23 cellular contexts compared by ENCODE assay signal in the genomic region with DNA sequence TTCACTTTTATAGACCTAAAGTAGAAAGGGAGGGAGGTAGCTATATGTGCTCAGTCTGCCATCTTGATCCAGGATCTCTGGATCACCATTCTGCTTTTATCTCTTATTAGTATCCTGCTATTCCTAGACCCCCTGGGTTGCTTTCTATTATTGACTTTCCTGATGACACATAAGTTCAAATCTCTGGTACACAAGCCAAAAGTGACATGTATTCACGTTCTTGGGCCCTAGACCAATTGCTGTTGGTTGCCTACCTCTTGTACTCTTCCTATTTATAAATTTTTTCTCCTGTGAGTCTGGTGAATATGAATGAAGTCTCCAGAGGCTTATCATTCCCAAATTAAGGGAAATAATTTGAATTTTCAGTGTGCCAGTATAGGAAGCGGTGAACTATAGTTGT.
"Had no signal": no experiment of that assay in that cellular context is flagged by ENCODE, and none has a peak within 500 bp of the region (broad histone marks: within the 10 kb centered on the region; RNA-seq: fewer than 3 reads in every experiment).

No MANE protein-coding gene starts in this region.

- H3K27me3 Mint-ChIP-seq: dendritic cell treated with granulocyte-macrophage colony-stimulating factor and Interleukin-4, amounts not matched to agents 40 ng/mL and 50 ng/mL, for 4 days; effector memory CD8-positive, alpha-beta T cell had no signal

- H3K36me3 ChIP-seq: colonic mucosa had no signal

- DNase-seq: colonic mucosa; cortex of kidney; dermis blood vessel endothelial cell; dorsolateral prefrontal cortex; effector CD4-positive, alpha-beta T cell; effector memory CD4-positive, alpha-beta T cell; effector memory CD8-positive, alpha-beta T cell; endodermal cell; erythroblast; esophagus squamous epithelium; foreskin fibroblast; foreskin keratinocyte; foreskin melanocyte; gastrocnemius medialis; glutamatergic neuron; head of caudate nucleus; heart left ventricle; heart right ventricle had no signal

- H3K27me3 ChIP-seq: colonic mucosa, dorsolateral prefrontal cortex, esophagus muscularis mucosa, esophagus squamous epithelium, foreskin keratinocyte, gastrocnemius medialis, gastroesophageal sphincter, heart left ventricle, heart right ventricle had no signal

- H3K4me3 ChIP-seq: colonic mucosa, coronary artery, dorsolateral prefrontal cortex, esophagus muscularis mucosa, esophagus squamous epithelium, gastrocnemius medialis, gastroesophageal sphincter, heart left ventricle, heart right ventricle had no signal

- H3K27ac ChIP-seq: colonic mucosa, coronary artery, dorsolateral prefrontal cortex, epithelial cell of prostate, esophagus muscularis mucosa, esophagus squamous epithelium, foreskin keratinocyte, gastrocnemius medialis, gastroesophageal sphincter, heart left ventricle, heart right ventricle had no signal

- H3K4me3 Mint-ChIP-seq: dendritic cell treated with granulocyte-macrophage colony-stimulating factor and Interleukin-4, amounts not matched to agents 40 ng/mL and 50 ng/mL, for 4 days; effector memory CD8-positive, alpha-beta T cell; endodermal cell had no signal

- H3K4me1 Mint-ChIP-seq: endodermal cell had no signal

- H3K27ac Mint-ChIP-seq: dendritic cell treated with granulocyte-macrophage colony-stimulating factor and Interleukin-4, amounts not matched to agents 40 ng/mL and 50 ng/mL, for 4 days; effector memory CD8-positive, alpha-beta T cell; endodermal cell had no signal

- H3K9me3 ChIP-seq: colonic mucosa, gastrocnemius medialis had no signal

- H3K4me1 ChIP-seq: colonic mucosa had no signal
